ENCODE assay signal across 14 cellular contexts in the genomic region with DNA sequence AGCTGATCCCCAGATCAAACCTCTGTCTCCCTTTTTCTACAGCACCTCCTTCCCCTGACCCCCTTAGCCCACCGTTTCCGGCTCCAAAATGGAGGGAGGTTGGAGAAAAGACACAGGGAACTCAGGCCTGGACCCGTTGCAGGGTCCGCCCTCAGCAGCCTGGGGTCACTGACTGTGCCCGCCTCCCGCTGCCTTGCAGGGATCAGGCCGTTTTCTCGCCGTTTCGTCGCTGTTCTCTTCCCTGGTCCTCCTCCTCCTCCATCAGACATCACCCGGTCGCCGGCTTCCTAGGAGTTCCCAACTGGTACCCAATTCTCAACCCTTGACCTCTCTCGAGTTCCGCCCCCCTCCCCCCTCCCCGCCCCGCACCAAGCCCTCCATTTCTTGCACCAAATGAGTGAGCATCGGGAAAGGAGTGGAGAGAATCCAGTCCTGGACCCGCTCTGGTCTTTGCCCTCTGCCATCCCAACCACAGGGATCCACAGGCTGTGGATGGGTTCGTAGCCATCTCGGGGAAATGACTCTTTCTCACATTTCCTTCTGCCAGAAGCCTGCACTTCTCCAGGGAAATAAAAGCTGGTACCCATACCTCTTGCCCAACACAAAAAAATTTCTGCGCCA. TPM values are rescaled to one million over a fixed set of nuclear protein-coding genes. Genes with fewer than 3 reads are reported as not detected.
DNase-seq lines count a peak whose midpoint lies in the region; ATAC-seq and TF ChIP-seq lines count a peak whose summit lies in the region.
"Had no signal": no experiment of that assay in that cellular context is flagged by ENCODE, and none has a peak within 500 bp of the region (broad histone marks: within the 10 kb centered on the region; RNA-seq: fewer than 3 reads in every experiment).

No MANE protein-coding gene starts in this region.

- no peak for TF ChIP-seq POLR2A in vagina (IDR thresholded peaks at IDR 0.05)

- DNase-seq in left ventricle myocardium inferior (no peak), left ventricle myocardium superior (no peak), cerebellum (ENCODE audit: low spot score) (peak; percentile 27), nephron progenitor cell (no peak), vagina (ENCODE audit: extremely low spot score in 2 of 2) (no peak), SIG-M5 treated with dmso at 0.1 percent for 504 hours (lab: John Stamatoyannopoulos, UW; ENCODE audit: unreplicated experiment) (no peak), ACHN (no peak)
- no peak for DNase-seq in stimulated activated CD4-positive, alpha-beta T cell treated with anti-CD3 and anti-CD28 coated beads, Interleukin-15, amount 100 ng/mL, for 24 hours
- DNase-seq: NCI-H1048, NCI-H748 treated with DMSO at 0.1 percent for 48 hours, SHP77 had no signal

- no peaks in the 10 kb centered on the region for H3K9me3 ChIP-seq in left ventricle myocardium inferior (replicated peaks)
- H3K9me3 ChIP-seq in vagina: no peaks in the 10 kb centered on the region

- in situ Hi-C loops in ACHN (cut with HindIII; ENCODE audit: low pct_ligation_motif_present, low pct_unique_long_range_greater_than_20kb, low sequenced_read_pairs): no loop called here

- intact Hi-C loops in left ventricle myocardium inferior (cut with micrococcal nuclease): no loop called here
- intact Hi-C loops in left ventricle myocardium superior (cut with micrococcal nuclease): no loop called here
- intact Hi-C loops in vagina (cut with DNase I): no loop called here

- peaks cover 38% of the 10 kb centered on the region for H3K9me3 Mint-ChIP-seq in nephron progenitor cell

- H3K27ac ChIP-seq in left ventricle myocardium inferior (replicated peaks) (no peak overlapping the region), vagina (peak overlapping the region; percentile 37)
- H3K27ac ChIP-seq: cardiac muscle cell had no signal

- peaks cover 28% of the 10 kb centered on the region for H3K27me3 ChIP-seq in left ventricle myocardium inferior (ENCODE audit: low read depth)
- H3K27me3 ChIP-seq in vagina: no peaks in the 10 kb centered on the region
- H3K27me3 ChIP-seq: cardiac muscle cell had no signal

- H3K36me3 ChIP-seq in left ventricle myocardium inferior (no peaks in the 10 kb centered on the region), vagina (no peaks in the 10 kb centered on the region)
- H3K36me3 ChIP-seq: cardiac muscle cell had no signal

- no peak for ATAC-seq in left ventricle myocardium superior

- H3K4me1 ChIP-seq in left ventricle myocardium inferior (no peaks in the 10 kb centered on the region), vagina (no peaks in the 10 kb centered on the region)

- H3K27ac Mint-ChIP-seq in nephron progenitor cell: no peak overlapping the region

- H3K4me3 Mint-ChIP-seq in nephron progenitor cell: peak overlapping the region; percentile 71

- peaks cover 19% of the 10 kb centered on the region for H3K4me1 Mint-ChIP-seq in nephron progenitor cell

- peaks cover 5% of the 10 kb centered on the region for H3K36me3 Mint-ChIP-seq in nephron progenitor cell (ENCODE audit: low read depth)

- H3K4me3 ChIP-seq in left ventricle myocardium inferior: peak overlapping the region; percentile 41
- H3K4me3 ChIP-seq in vagina: peak overlapping the region; percentile 18 to 21
- H3K4me3 ChIP-seq: cardiac muscle cell had no signal

- TF ChIP-seq CTCF in left ventricle myocardium inferior (IDR thresholded peaks at IDR 0.05; ENCODE audit: borderline replicate concordance) (no peak), nephron progenitor cell (IDR thresholded peaks at IDR 0.05) (no peak), vagina (IDR thresholded peaks at IDR 0.05) (no peak)

- H3K27me3 Mint-ChIP-seq in nephron progenitor cell (ENCODE audit: low read depth, poor library complexity): peaks cover 22% of the 10 kb centered on the region

RNA-seq across cellular contexts. Expression of a gene that starts 0.5 kb away (rescaled TPM):
- total RNA-seq in left ventricle myocardium inferior (0.19 TPM), left ventricle myocardium superior (0.22 TPM), cerebellum (5.0 TPM), vagina (0.98 TPM)
- total RNA-seq: epithelial cell of proximal tubule, HT-29 had no signal

RNA-seq across cellular contexts. Expression of a gene that starts 21.1 kb away (rescaled TPM):
- total RNA-seq in left ventricle myocardium inferior: 48.5 TPM
- total RNA-seq in left ventricle myocardium superior: 37.5 TPM
- total RNA-seq in cerebellum: 51.7 TPM
- total RNA-seq in vagina: 40.3 TPM

RNA-seq across cellular contexts. Expression of a gene that starts 34.7 kb away (rescaled TPM):
- 2.6 TPM for total RNA-seq in left ventricle myocardium inferior
- 1.3 TPM for total RNA-seq in left ventricle myocardium superior
- total RNA-seq in cerebellum: 49.2 TPM
- total RNA-seq in vagina: 7.4 TPM
- total RNA-seq: HT-29 had no signal

RNA-seq across cellular contexts. Expression of a gene that starts 54.0 kb away (rescaled TPM):
- 2.6 TPM for total RNA-seq in left ventricle myocardium inferior
- 4.0 TPM for total RNA-seq in left ventricle myocardium superior
- total RNA-seq in cerebellum: 48.6 TPM
- 15.7 TPM for total RNA-seq in vagina
- total RNA-seq: HT-29 had no signal
